ENCODE assay signal across 8 cellular contexts in genomic region chr1:241627453-241628329, GRCh38. TPM values are rescaled to one million over a fixed set of nuclear protein-coding genes. Genes with fewer than 3 reads are reported as not detected.
DNase-seq lines count a peak whose midpoint lies in the region; ATAC-seq, FAIRE-seq and TF ChIP-seq lines count a peak whose summit lies in the region.

No MANE protein-coding gene starts in this region.

- no peaks in the 10 kb centered on the region for H4K20me1 ChIP-seq in OCI-LY3 (ENCODE audit: insufficient read depth, low read length)
- peaks cover 11% of the 10 kb centered on the region for H4K20me1 ChIP-seq in astrocyte (ENCODE audit: insufficient read depth, low read length)

- H3K9ac ChIP-seq in OCI-LY3 (ENCODE audit: low read length): no peak overlapping the region
- no peak overlapping the region for H3K9ac ChIP-seq in astrocyte (ENCODE audit: low read length)

- H3K4me1 Mint-ChIP-seq in astrocyte (ENCODE audit: low read depth, unreplicated experiment): peaks cover 5% of the 10 kb centered on the region

- peaks cover 2% of the 10 kb centered on the region for H3K36me3 Mint-ChIP-seq in astrocyte (ENCODE audit: low read depth, unreplicated experiment)

- H3K27me3 Mint-ChIP-seq in astrocyte (ENCODE audit: low read depth, unreplicated experiment): no peaks in the 10 kb centered on the region

- no peaks in the 10 kb centered on the region; the same call in 1 of the 2 replicates for H3K79me2 ChIP-seq in OCI-LY3 (ENCODE audit: low read length)
- H3K79me2 ChIP-seq in astrocyte (ENCODE audit: insufficient read depth, low read length): no peaks in the 10 kb centered on the region

- H3K9me3 Mint-ChIP-seq in astrocyte (ENCODE audit: unreplicated experiment): no peaks in the 10 kb centered on the region

- no peak overlapping the region for H3K27ac Mint-ChIP-seq in astrocyte (ENCODE audit: unreplicated experiment)

- H2AFZ ChIP-seq in OCI-LY3 (ENCODE audit: low read depth, low read length): no peak overlapping the region
- no peak overlapping the region for H2AFZ ChIP-seq in astrocyte (ENCODE audit: low read depth, low read length)

- no peak overlapping the region for H3K4me3 ChIP-seq in OCI-LY3 (ENCODE audit: low read length)
- no peak overlapping the region for H3K4me3 ChIP-seq in astrocyte (ENCODE audit: insufficient read depth, low read depth, low read length)
- H3K4me3 ChIP-seq in upper lobe of right lung: no peak overlapping the region

- H3K9me3 ChIP-seq in OCI-LY3 (ENCODE audit: insufficient read depth, low read length) (no peaks in the 10 kb centered on the region), astrocyte (ENCODE audit: insufficient read depth, low read depth, low read length) (no peaks in the 10 kb centered on the region), upper lobe of right lung (no peaks in the 10 kb centered on the region)

- no peak overlapping the region for H3K4me3 Mint-ChIP-seq in astrocyte (ENCODE audit: unreplicated experiment)

- intact Hi-C loops in left colon (cut with DNase I, micrococcal nuclease): no loop called here
- intact Hi-C loops in upper lobe of right lung (cut with DNase I): no loop called here

- peaks cover 6% of the 10 kb centered on the region for H3K36me3 ChIP-seq in OCI-LY3 (replicated peaks; ENCODE audit: low read depth, low read length)
- H3K36me3 ChIP-seq in astrocyte (ENCODE audit: insufficient read depth, low read length): no peaks in the 10 kb centered on the region
- H3K36me3 ChIP-seq in upper lobe of right lung: no peaks in the 10 kb centered on the region

- FAIRE-seq in GM19239 (lab: Jason Lieb, UNC) (peak; percentile 71), astrocyte (lab: Jason Lieb, UNC) (peak; percentile 49)

- H3K4me2 ChIP-seq in OCI-LY3 (ENCODE audit: low read length): peak overlapping the region; percentile 9; the same call in 1 of the 2 replicates
- no peak overlapping the region for H3K4me2 ChIP-seq in astrocyte (ENCODE audit: low read length)

- ATAC-seq in HG03139 (IDR thresholded peaks at IDR 0.05; ENCODE audit: unreplicated experiment): peak; percentile 68
- peak; percentile 67 for ATAC-seq in left colon
- ATAC-seq in upper lobe of right lung: peak; percentile 80

- H3K27me3 ChIP-seq in OCI-LY3 (ENCODE audit: low read depth, low read length): no peaks in the 10 kb centered on the region
- no peaks in the 10 kb centered on the region for H3K27me3 ChIP-seq in astrocyte (ENCODE audit: insufficient read depth, low read length)
- no peaks in the 10 kb centered on the region for H3K27me3 ChIP-seq in upper lobe of right lung

- DNase-seq in DMS79 (lab: John Stamatoyannopoulos, UW) (peak; percentile 2), DMS79 treated with DMSO at 0.1 percent for 48 hours (lab: John Stamatoyannopoulos, UW) (no peak), GM19239 (ENCODE audit: insufficient read length, low spot score) (no peak), astrocyte (ENCODE audit: low read depth) (peak; percentile 75), left colon (peak in 1 of 2 donors; percentile 25), upper lobe of right lung (no peak)

- H3K27ac ChIP-seq in OCI-LY3 (ENCODE audit: low read length) (no peak overlapping the region), astrocyte (ENCODE audit: low read depth, low read length) (no peak overlapping the region), upper lobe of right lung (no peak overlapping the region)

- H3K4me1 ChIP-seq in OCI-LY3 (ENCODE audit: low read length) (peaks cover 12% of the 10 kb centered on the region), astrocyte (ENCODE audit: insufficient read depth, low read length) (no peaks in the 10 kb centered on the region), upper lobe of right lung (no peaks in the 10 kb centered on the region)

- peak; percentile 84 for TF ChIP-seq CTCF in OCI-LY3 (IDR thresholded peaks at IDR 0.05; ENCODE audit: low read depth, low read length)
- TF ChIP-seq CTCF in astrocyte (IDR thresholded peaks at IDR 0.05; ENCODE audit: insufficient read depth, low read depth, low read length): peak; percentile 79
- TF ChIP-seq CTCF in upper lobe of right lung (IDR thresholded peaks at IDR 0.05): peak; percentile 59

RNA-seq across cellular contexts. Expression of gene CHML, which starts 12.5 kb away (rescaled TPM):
- 16.6 and 22.6 TPM in 2 replicates for total RNA-seq in astrocyte
- 1 to 10 TPM; 7.4 to 9.3 TPM for total RNA-seq in left colon
- 16.8 TPM for total RNA-seq in upper lobe of right lung

RNA-seq across cellular contexts. Expression of gene OPN3, which starts 12.5 kb away (rescaled TPM):
- 12.0 and 16.9 TPM in 2 replicates for total RNA-seq in astrocyte
- total RNA-seq in left colon: 10 to 100 TPM; 27.1 to 61.0 TPM
- total RNA-seq in upper lobe of right lung: 40.8 TPM

RNA-seq across cellular contexts. Expression of gene WDR64, which starts 24.4 kb away (rescaled TPM):
- total RNA-seq in astrocyte (not detected in 2 replicates), left colon (under 1 TPM in 1 of 2 donors, not detected in 1; 0.24 TPM), upper lobe of right lung (not detected)

Comparison
In these comparisons a context has a peak if more than half of its experiments do, and no peak if none do; other contexts are left out.
1. DNase-seq: peak in DMS79 (single experiment) and astrocyte (single experiment); none in DMS79 treated with DMSO at 0.1 percent for 48 hours (single experiment), GM19239 (single experiment) and upper lobe of right lung (single experiment).
2. Peak in every context shown above with its lines, with median percentiles within 50 percentile points of each other: ATAC-seq and CTCF ChIP-seq.